6 cellular contexts compared by ENCODE assay signal in genomic region chr11:134616048-134616447, GRCh38.
"Had no signal": no experiment of that assay in that cellular context is flagged by ENCODE, and none has a peak within 500 bp of the region (broad histone marks: within the 10 kb centered on the region; RNA-seq: fewer than 3 reads in every experiment).

No MANE protein-coding gene starts in this region.

- H3K27ac Mint-ChIP-seq: GM23338, H9, HFFc6 had no signal

- H3K9me3 Mint-ChIP-seq: GM23338, H9 had no signal

- ATAC-seq: GM23338, K562 had no signal

- H3K4me3 ChIP-seq: GM23338, K562 had no signal

- H3K4me3 Mint-ChIP-seq: GM23338, H9, HFFc6 had no signal

- DNase-seq: H9, HCEC 1CT, HFFc6, IMR-90 had no signal
